ENCODE assay signal across 32 cellular contexts in genomic region chr7:5453566-5454075, GRCh38.
"Had no signal": no experiment of that assay in that cellular context is flagged by ENCODE, and none has a peak within 500 bp of the region (broad histone marks: within the 10 kb centered on the region; RNA-seq: fewer than 3 reads in every experiment).

No MANE protein-coding gene starts in this region.

- H3K27ac Mint-ChIP-seq: activated CD4-positive, alpha-beta memory T cell treated with anti-CD3 and anti-CD28 coated beads, Interleukin-2, amount 10 ng/mL, durations not matched to agents 7 days and 5 days; activated CD8-positive, alpha-beta memory T cell treated with anti-CD3 and anti-CD28 coated beads, Interleukin-2, amount 10 ng/mL, durations not matched to agents 7 days and 5 days; activated naive CD4-positive, alpha-beta T cell treated with anti-CD3 and anti-CD28 coated beads, Interleukin-2, amount 10 ng/mL, durations not matched to agents 7 days and 5 days; activated naive CD8-positive, alpha-beta T cell; activated naive CD8-positive, alpha-beta T cell treated with anti-CD3 and anti-CD28 coated beads, Interleukin-2, amount 50 U/mL, for 24 hours had no signal

- H3K36me3 Mint-ChIP-seq: activated CD8-positive, alpha-beta memory T cell treated with anti-CD3 and anti-CD28 coated beads, Interleukin-2, amount 10 ng/mL, durations not matched to agents 7 days and 5 days; activated naive CD4-positive, alpha-beta T cell treated with anti-CD3 and anti-CD28 coated beads, Interleukin-2, amount 10 ng/mL, durations not matched to agents 7 days and 5 days; activated naive CD8-positive, alpha-beta T cell had no signal

- DNase-seq: activated CD4-positive, alpha-beta memory T cell treated with anti-CD3 and anti-CD28 coated beads, Interleukin-2, amount 10 ng/mL, durations not matched to agents 7 days and 5 days; activated CD4-positive, alpha-beta T cell treated with anti-CD3 and anti-CD28 coated beads for 1 hour; activated CD4-positive, alpha-beta T cell treated with anti-CD3 and anti-CD28 coated beads for 48 hours; activated CD4-positive, CD25-positive, alpha-beta regulatory T cell; activated CD8-positive, alpha-beta memory T cell treated with anti-CD3 and anti-CD28 coated beads for 24 hours; activated CD8-positive, alpha-beta memory T cell treated with anti-CD3 and anti-CD28 coated beads, Interleukin-2, amount 10 ng/mL, durations not matched to agents 7 days and 5 days; activated CD8-positive, alpha-beta memory T cell treated with anti-CD3 and anti-CD28 coated beads, Interleukin-2, amount 50 U/mL, for 48 hours; activated effector memory CD4-positive, alpha-beta T cell treated with Interleukin-2 at 50 U/mL for 16 hours; activated naive CD4-positive, alpha-beta T cell treated with anti-CD3 and anti-CD28 coated beads, Interleukin-2, amount 10 ng/mL, durations not matched to agents 7 days and 5 days; activated naive CD8-positive, alpha-beta T cell treated with anti-CD3 and anti-CD28 coated beads, Interleukin-2, amount 50 U/mL, for 24 hours; activated T-cell treated with anti-CD3 and anti-CD28 coated beads, Interleukin-2, amount 50 U/mL, for 48 hours; aorta; Kasumi-1; KG1; MG63; NCI-H1048; NCI-H1105 treated with DMSO at 0.1 percent for 48 hours; NCI-H1436; NCI-H1694; NCI-H1930; NCI-H2081 treated with DMSO at 0.1 percent for 48 hours; NCI-H345; NCI-H524 treated with DMSO at 0.1 percent for 48 hours; NK-92 treated with Interleukin-12 subunit alpha and Interleukin-12 subunit beta, amount 100 ng/mL, for 24 hours; SHP77 treated with DMSO at 0.1 percent for 48 hours; T-helper 1 cell; T-helper 2 cell; T-helper 9 cell had no signal

- H3K4me3 Mint-ChIP-seq: activated CD4-positive, alpha-beta memory T cell treated with anti-CD3 and anti-CD28 coated beads, Interleukin-2, amount 10 ng/mL, durations not matched to agents 7 days and 5 days; activated CD8-positive, alpha-beta memory T cell treated with anti-CD3 and anti-CD28 coated beads, Interleukin-2, amount 10 ng/mL, durations not matched to agents 7 days and 5 days; activated naive CD4-positive, alpha-beta T cell treated with anti-CD3 and anti-CD28 coated beads, Interleukin-2, amount 10 ng/mL, durations not matched to agents 7 days and 5 days; activated naive CD8-positive, alpha-beta T cell; activated naive CD8-positive, alpha-beta T cell treated with anti-CD3 and anti-CD28 coated beads, Interleukin-2, amount 50 U/mL, for 24 hours; central memory CD8-positive, alpha-beta T cell had no signal

- H3K36me3 ChIP-seq: cardiac muscle cell, MG63 had no signal

- H3K27me3 Mint-ChIP-seq: activated CD8-positive, alpha-beta memory T cell treated with anti-CD3 and anti-CD28 coated beads, Interleukin-2, amount 10 ng/mL, durations not matched to agents 7 days and 5 days; central memory CD8-positive, alpha-beta T cell had no signal

- H3K4me1 Mint-ChIP-seq: activated CD4-positive, alpha-beta memory T cell treated with anti-CD3 and anti-CD28 coated beads, Interleukin-2, amount 10 ng/mL, durations not matched to agents 7 days and 5 days; activated CD8-positive, alpha-beta memory T cell treated with anti-CD3 and anti-CD28 coated beads, Interleukin-2, amount 10 ng/mL, durations not matched to agents 7 days and 5 days; activated naive CD4-positive, alpha-beta T cell treated with anti-CD3 and anti-CD28 coated beads, Interleukin-2, amount 10 ng/mL, durations not matched to agents 7 days and 5 days; central memory CD8-positive, alpha-beta T cell had no signal

- H3K9me3 ChIP-seq: MG63 had no signal

- H3K27ac ChIP-seq: cardiac muscle cell, VCaP had no signal

- ATAC-seq: activated CD8-positive, alpha-beta memory T cell treated with anti-CD3 and anti-CD28 coated beads, Interleukin-2, amount 10 ng/mL, durations not matched to agents 7 days and 5 days; activated naive CD8-positive, alpha-beta T cell treated with anti-CD3 and anti-CD28 coated beads, Interleukin-2, amount 50 U/mL, for 24 hours had no signal

- H3K9me3 Mint-ChIP-seq: activated CD4-positive, alpha-beta memory T cell treated with anti-CD3 and anti-CD28 coated beads, Interleukin-2, amount 10 ng/mL, durations not matched to agents 7 days and 5 days; activated naive CD4-positive, alpha-beta T cell treated with anti-CD3 and anti-CD28 coated beads, Interleukin-2, amount 10 ng/mL, durations not matched to agents 7 days and 5 days; activated naive CD8-positive, alpha-beta T cell treated with anti-CD3 and anti-CD28 coated beads, Interleukin-2, amount 50 U/mL, for 24 hours; central memory CD8-positive, alpha-beta T cell had no signal

- H3K27me3 ChIP-seq: cardiac muscle cell, MG63 had no signal

- H3K4me3 ChIP-seq: cardiac muscle cell, MG63 had no signal
